Comparison of ENCODE assay signal across 1 cellular context in genomic region chrX:134533952-134534351, GRCh38.
TF ChIP-seq lines count a peak whose summit lies in the region.

No MANE protein-coding gene starts in this region.

TF ChIP-seq in GM23338, 12 proteins besides CTCF, POLR2A, EP300 and RAD21 (continued from another document):
- TF ChIP-seq ETS1 (IDR thresholded peaks at IDR 0.05): no peak
- no peak for TF ChIP-seq JUNB (IDR thresholded peaks at IDR 0.05; ENCODE audit: unreplicated experiment)
- TF ChIP-seq NANOG (IDR thresholded peaks at IDR 0.05; ENCODE audit: borderline replicate concordance): no peak
- TF ChIP-seq ZNF331 (CRISPR knock-in tag; IDR thresholded peaks at IDR 0.05; ENCODE audit: low read depth): no peak
